Comparison of ENCODE assay signal across 1 cellular context in genomic region chr4:151302432-151302831, GRCh38.
A peak's percentile ranks its signal among the peaks of the same experiment; 100 is the strongest.
TF ChIP-seq lines count a peak whose summit lies in the region.

No MANE protein-coding gene starts in this region.

TF ChIP-seq in IMR-90, 13 proteins besides CTCF, POLR2A, EP300 and RAD21:
- TF ChIP-seq FOS (IDR thresholded peaks at IDR 0.05; ENCODE audit: low read depth, low read length) (no peak), RFX5 (IDR thresholded peaks at IDR 0.05; ENCODE audit: low read depth, low read length) (no peak), USF2 (IDR thresholded peaks at IDR 0.05; ENCODE audit: low read depth, low read length) (peak; percentile 34; the same call in 1 of the 2 replicates), RCOR1 (IDR thresholded peaks at IDR 0.05; ENCODE audit: insufficient replicate concordance, low read length) (no peak)
